Comparison of ENCODE assay signal across 8 cellular contexts in genomic region chr12:133181238-133181959, GRCh38. TPM values are rescaled to one million over a fixed set of nuclear protein-coding genes. Genes with fewer than 3 reads are reported as not detected.
DNase-seq lines count a peak whose midpoint lies in the region; ATAC-seq and TF ChIP-seq lines count a peak whose summit lies in the region.

Gene ZNF268 (plus strand): TSS chr12:133181495. CDS start chr12:133181998, 503 bp downstream.

- intact Hi-C loops in heart right ventricle (cut with DNase I) (loop anchor here in 3 of 10 donors (1.0 to 2.0 kb wide), 3 partner anchors 51 to 195 kb away; partner anchors contain the start of genes ZNF140 (in 3 of the 3), ZNF10 (in 1 of the 3), ZNF26 (in 1 of the 3) and ZNF891 (in 1 of the 3)), posterior vena cava (cut with DNase I) (no loop called here), upper lobe of right lung (cut with DNase I) (no loop called here)

- TF ChIP-seq CTCF in GM12874 (IDR thresholded peaks at IDR 0.05; ENCODE audit: insufficient read depth, low read depth, low read length) (peak; percentile 83), heart right ventricle (IDR thresholded peaks at IDR 0.05) (peak; percentile 66 to 95 (median 90)), upper lobe of right lung (IDR thresholded peaks at IDR 0.05) (peak; percentile 78)

- H3K9me3 ChIP-seq in heart right ventricle: peaks cover 0 to 93% (median 19%) of the 10 kb centered on the region in 11 donors
- peaks cover 4% of the 10 kb centered on the region for H3K9me3 ChIP-seq in upper lobe of right lung

- DNase-seq in NCI-H1417 (lab: John Stamatoyannopoulos, UW): peak; percentile 87 to 94 (median 93)
- peak; percentile 69 to 92 (median 79) for DNase-seq in T-helper 1 cell
- peak; percentile 89 for DNase-seq in amniotic epithelial cell (ENCODE audit: low read depth)
- DNase-seq in heart right ventricle: peak; percentile 92 to 95
- DNase-seq in posterior vena cava (ENCODE audit: low spot score): peak; percentile 96
- DNase-seq in upper lobe of right lung: peak; percentile 96

- H3K36me3 ChIP-seq in heart right ventricle: peaks cover 0 to 39% (median 33%) of the 10 kb centered on the region in 9 donors
- H3K36me3 ChIP-seq in upper lobe of right lung: peaks cover 15% of the 10 kb centered on the region

- H3K27me3 ChIP-seq in heart right ventricle (no peaks in the 10 kb centered on the region), upper lobe of right lung (no peaks in the 10 kb centered on the region)

- 1 to 2% methylated on average over 40 of the region's 40 CpGs for WGBS in heart right ventricle, 2 donors

- H3K4me1 ChIP-seq in heart right ventricle (peaks cover 0 to 12% (median 7%) of the 10 kb centered on the region in 9 donors), upper lobe of right lung (peaks cover 8% of the 10 kb centered on the region)

- peak within 1 kb of the TSS; percentile 57 to 96 (median 86) for H3K4me3 ChIP-seq in heart right ventricle
- H3K4me3 ChIP-seq in upper lobe of right lung: peak within 1 kb of the TSS; percentile 72

- H3K27ac ChIP-seq in heart right ventricle: peak within 1 kb of the TSS in 9 of 10 donors; percentile 35 to 85 (median 69)
- peak within 1 kb of the TSS; percentile 74 for H3K27ac ChIP-seq in upper lobe of right lung

- ATAC-seq in HG02759 (IDR thresholded peaks at IDR 0.05; ENCODE audit: unreplicated experiment): peak; percentile 96
- peak; percentile 96 to 98 (median 98) for ATAC-seq in heart right ventricle
- peak; percentile 100 for ATAC-seq in upper lobe of right lung

RNA-seq across cellular contexts. Expression of gene ZNF268, which starts in this region (rescaled TPM):
- total RNA-seq in heart right ventricle: 10 to 100 TPM in 8 of 10 donors, 1 to 10 TPM in 2; 7.0 to 13.5 (median 11.5) TPM
- polyA plus RNA-seq in heart right ventricle: 1 to 10 TPM; 2.2 to 3.4 TPM
- 10 to 100 TPM; 19.0 to 20.4 TPM for total RNA-seq in posterior vena cava
- total RNA-seq in upper lobe of right lung: 25.4 TPM

Comparison
In these comparisons a context has a peak if more than half of its experiments do, and no peak if none do; other contexts are left out.
1. Peak in every context shown above with its lines: DNase-seq, ATAC-seq, H3K4me3 ChIP-seq and H3K27ac ChIP-seq.